16 cellular contexts compared by ENCODE assay signal in genomic region chr22:44033689-44034088, GRCh38. TPM values are rescaled to one million over a fixed set of nuclear protein-coding genes. Genes with fewer than 3 reads are reported as not detected.
DNase-seq lines count a peak whose midpoint lies in the region; ATAC-seq and TF ChIP-seq lines count a peak whose summit lies in the region.
"Had no signal": no experiment of that assay in that cellular context is flagged by ENCODE, and none has a peak within 500 bp of the region (broad histone marks: within the 10 kb centered on the region; RNA-seq: fewer than 3 reads in every experiment).

No MANE protein-coding gene starts in this region.

- intact Hi-C loops in gastrocnemius medialis (cut with DNase I; ENCODE audit: low total_unique reads), result loop anchor here (2.0 kb wide), 1 partner anchor 23 kb away; no protein-coding TSS in a partner anchor

- no peaks in the 10 kb centered on the region for H3K27me3 ChIP-seq in gastrocnemius medialis
- H3K27me3 ChIP-seq: BLaER1, pancreas had no signal

- peak overlapping the region; percentile 94 to 98 (median 97) for H3K27ac ChIP-seq in gastrocnemius medialis
- H3K27ac ChIP-seq: 22Rv1, BLaER1, pancreas had no signal

- no peak overlapping the region for H3K4me3 ChIP-seq in gastrocnemius medialis
- H3K4me3 ChIP-seq: BLaER1, pancreas had no signal

- no peak for TF ChIP-seq CTCF in gastrocnemius medialis (IDR thresholded peaks at IDR 0.05 in 4 of 5, conservative IDR thresholded peaks at IDR 0.05 in 1 of 5)

- no peaks in the 10 kb centered on the region for H3K36me3 ChIP-seq in gastrocnemius medialis
- H3K36me3 ChIP-seq: BLaER1, pancreas had no signal

- no peaks in the 10 kb centered on the region for H3K9me3 ChIP-seq in gastrocnemius medialis
- H3K9me3 ChIP-seq: BLaER1, pancreas had no signal

- TF ChIP-seq POLR2A in gastrocnemius medialis (IDR thresholded peaks at IDR 0.05), result peak; percentile 35 to 72

- in situ Hi-C loops in gastrocnemius medialis (cut with MboI; ENCODE audit: low sequenced_read_pairs in 4 of 4), result no loop called here

- DNase-seq in DMS 273 (lab: John Stamatoyannopoulos, UW; ENCODE audit: unreplicated experiment), result peak; percentile 29
- no peak for DNase-seq in DMS 273 treated with DMSO at 0.1 percent for 48 hours (lab: John Stamatoyannopoulos, UW)
- peak; percentile 47 for DNase-seq in brain pericyte (ENCODE audit: low read depth, low spot score)
- DNase-seq in iris pigment epithelial cell (ENCODE audit: low read depth), result peak; percentile 70
- peak; percentile 82 to 83 for DNase-seq in gastrocnemius medialis
- no peak for DNase-seq in DMS79 (lab: John Stamatoyannopoulos, UW)
- no peak for DNase-seq in NCI-H748 (lab: John Stamatoyannopoulos, UW; ENCODE audit: unreplicated experiment)
- no peak for DNase-seq in stimulated activated CD4-positive, alpha-beta T cell treated with anti-CD3 and anti-CD28 coated beads, Interleukin-2, amount 100 ng/mL, for 48 hours
- DNase-seq: activated CD4-positive, CD25-positive, alpha-beta regulatory T cell treated with anti-CD3 and anti-CD28 coated beads, Interleukin-2, amount 50 U/mL, for 72 hours; activated CD8-positive, alpha-beta memory T cell treated with anti-CD3 and anti-CD28 coated beads, Interleukin-2, amount 10 ng/mL, durations not matched to agents 7 days and 5 days; activated gamma-delta T cell treated with Interleukin-2 at 50 U/mL for 16 hours; DMS153; pancreas; stimulated activated naive CD8-positive, alpha-beta T cell treated with anti-CD3 and anti-CD28 coated beads, Interleukin-15, amount 100 ng/mL, for 72 hours had no signal

- peaks cover 72 to 84% of the 10 kb centered on the region in 2 donors for H3K4me1 ChIP-seq in gastrocnemius medialis
- H3K4me1 ChIP-seq: pancreas had no signal

- peak; percentile 58 to 68 for ATAC-seq in gastrocnemius medialis
- ATAC-seq: activated CD8-positive, alpha-beta memory T cell treated with anti-CD3 and anti-CD28 coated beads, Interleukin-2, amount 10 ng/mL, durations not matched to agents 7 days and 5 days; pancreas; stimulated activated naive CD8-positive, alpha-beta T cell treated with anti-CD3 and anti-CD28 coated beads, Interleukin-15, amount 100 ng/mL, for 72 hours had no signal

RNA-seq across cellular contexts. Expression of gene PARVB, which starts 9.6 kb away (rescaled TPM):
- total RNA-seq in gastrocnemius medialis, result 100 to 1,000 TPM; 120 to 201 (median 147) TPM

Comparison
In these comparisons a context has a peak if more than half of its experiments do, and no peak if none do; other contexts are left out.
1. DNase-seq: peak in DMS 273 (single experiment), brain pericyte (single experiment), iris pigment epithelial cell (single experiment) and gastrocnemius medialis (2 of 2); none in DMS 273 treated with DMSO at 0.1 percent for 48 hours (single experiment), DMS79 (single experiment), NCI-H748 (single experiment) and stimulated activated CD4-positive, alpha-beta T cell treated with anti-CD3 and anti-CD28 coated beads, Interleukin-2, amount 100 ng/mL, for 48 hours (0 of 2).